ENCODE assay signal across 21 cellular contexts in the genomic region with DNA sequence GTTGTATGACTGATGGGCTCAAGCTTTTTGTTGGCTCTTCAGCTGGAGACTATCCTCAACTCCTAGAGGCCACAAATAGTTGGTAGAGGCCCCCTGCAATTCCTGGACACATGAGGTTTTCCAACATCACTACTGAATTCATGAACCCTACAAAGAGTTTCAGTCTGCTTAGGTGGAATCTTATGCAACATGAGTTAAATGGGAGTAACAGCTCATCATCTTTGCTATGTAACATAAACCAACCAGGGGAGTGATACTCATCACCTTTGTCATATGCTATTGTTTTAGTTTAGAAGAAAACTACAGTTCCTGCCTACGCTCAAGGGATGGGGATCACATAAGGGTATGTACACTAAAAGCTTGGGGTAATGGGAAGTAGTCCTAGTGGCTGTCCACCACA.
DNase-seq lines count a peak whose midpoint lies in the region; ATAC-seq, FAIRE-seq and TF ChIP-seq lines count a peak whose summit lies in the region.
"Had no signal": no experiment of that assay in that cellular context is flagged by ENCODE, and none has a peak within 500 bp of the region (broad histone marks: within the 10 kb centered on the region; RNA-seq: fewer than 3 reads in every experiment).

No MANE protein-coding gene starts in this region.

- H3K27ac Mint-ChIP-seq in MCF 10A (ENCODE audit: low read depth, unreplicated experiment) = no peak overlapping the region
- H3K27ac Mint-ChIP-seq: B cell; CD4-positive, CD25-positive, alpha-beta regulatory T cell; CD8-positive, alpha-beta T cell had no signal

- dilution Hi-C loops in mammary epithelial cell (cut with HindIII; ENCODE audit: low sequenced_read_pairs) = loop anchor here (5.0 kb wide), 1 partner anchor 67 kb away; no protein-coding TSS in a partner anchor
- dilution Hi-C loops in keratinocyte (cut with MboI; ENCODE audit: extremely low pct_ligation_motif_present, low sequenced_read_pairs) = no loop called here

- no peaks in the 10 kb centered on the region for H3K9me3 Mint-ChIP-seq in MCF 10A (ENCODE audit: unreplicated experiment)

- H3K4me3 ChIP-seq in mammary epithelial cell (replicated peaks in 1 of 3; ENCODE audit: insufficient read depth in 1 of 3, low read depth in 2 of 3, low read length in 3 of 3) (no peak overlapping the region), epithelial cell of esophagus (ENCODE audit: low read length) (no peak overlapping the region), keratinocyte (ENCODE audit: control insufficient read depth in 2 of 3, extremely low read depth in 1 of 3, insufficient read depth in 2 of 3, low read depth in 1 of 3, low read length in 3 of 3) (no peak overlapping the region), ascending aorta (no peak overlapping the region)
- H3K4me3 ChIP-seq: BLaER1, HAP-1 had no signal

- H3K9me3 ChIP-seq in mammary epithelial cell (replicated peaks; ENCODE audit: insufficient read depth, low read length) (peaks cover 11% of the 10 kb centered on the region), keratinocyte (ENCODE audit: control insufficient read depth, low read depth, low read length) (no peaks in the 10 kb centered on the region), ascending aorta (no peaks in the 10 kb centered on the region)
- H3K9me3 ChIP-seq: BLaER1, Caco-2, HAP-1 had no signal

- H3K79me2 ChIP-seq in mammary epithelial cell (ENCODE audit: insufficient read depth, low read length) = no peaks in the 10 kb centered on the region
- H3K79me2 ChIP-seq in keratinocyte (ENCODE audit: control insufficient read depth, insufficient read depth, low read length) = no peaks in the 10 kb centered on the region

- FAIRE-seq in keratinocyte (lab: Jason Lieb, UNC) = no peak
- FAIRE-seq: A204.1, G401.6, GM12892, H54 had no signal

- CTCF ChIA-PET in mammary epithelial cell (lab: Charles Lee; ENCODE audit: low non-redundant PET) (interaction anchor here (0.5 kb wide), 1 partner anchor 12 kb away, joined by 3 read pairs; no protein-coding TSS in a partner anchor), MCF 10A (lab: Yijun Ruan, JAX) (interaction anchor here (0.9 to 1.2 kb wide), 2 partner anchors 9 to 37 kb away, joined by 3 to 4 read pairs; no protein-coding TSS in a partner anchor)

- BruUV-seq in mammary epithelial cell (replicated peaks; lab: Mats Ljungman, UMichigan) (no TSS peak), MCF 10A (replicated peaks; lab: Mats Ljungman, UMichigan) (no TSS peak)

- peaks cover 45% of the 10 kb centered on the region for H3K4me1 ChIP-seq in mammary epithelial cell (ENCODE audit: insufficient read depth, low read length)
- H3K4me1 ChIP-seq in keratinocyte (ENCODE audit: control insufficient read depth, extremely low read depth, insufficient read depth, low read length) = peaks cover 23% of the 10 kb centered on the region
- H3K4me1 ChIP-seq in ascending aorta = no peaks in the 10 kb centered on the region
- H3K4me1 ChIP-seq: BLaER1, Caco-2, HAP-1 had no signal

- H3K4me3 Mint-ChIP-seq in MCF 10A (ENCODE audit: unreplicated experiment) = no peak overlapping the region
- H3K4me3 Mint-ChIP-seq: B cell; CD4-positive, CD25-positive, alpha-beta regulatory T cell; CD8-positive, alpha-beta T cell had no signal

- TF ChIP-seq CTCF in mammary epithelial cell (conservative IDR thresholded peaks at IDR 0.05 in 1 of 2, IDR thresholded peaks at IDR 0.05 in 1 of 2; ENCODE audit: extremely low read depth in 1 of 2, insufficient read depth in 1 of 2, low read depth in 1 of 2, low read length in 2 of 2) (no peak), MCF 10A (IDR thresholded peaks at IDR 0.05; ENCODE audit: unreplicated experiment) (no peak), epithelial cell of esophagus (IDR thresholded peaks at IDR 0.05; ENCODE audit: insufficient read depth, low read depth, low read length, missing control alignments) (no peak), keratinocyte (optimal IDR thresholded peaks at IDR 0.05 in 1 of 3, IDR thresholded peaks at IDR 0.05 in 1 of 3, conservative IDR thresholded peaks at IDR 0.05 in 1 of 3; ENCODE audit: extremely low read depth in 1 of 3, insufficient read depth in 2 of 3, low read length in 3 of 3) (no peak), ascending aorta (IDR thresholded peaks at IDR 0.05) (no peak)

- no peaks in the 10 kb centered on the region for H3K36me3 ChIP-seq in mammary epithelial cell (ENCODE audit: insufficient read depth, low read length)
- no peaks in the 10 kb centered on the region for H3K36me3 ChIP-seq in keratinocyte (ENCODE audit: control insufficient read depth in 2 of 2, extremely low read depth in 1 of 2, insufficient read depth in 2 of 2, low read length in 2 of 2)
- H3K36me3 ChIP-seq in ascending aorta = no peaks in the 10 kb centered on the region
- H3K36me3 ChIP-seq: BLaER1, HAP-1 had no signal

- intact Hi-C loops in mammary epithelial cell (cut with micrococcal nuclease) (loop anchor here (5.0 kb wide), 2 partner anchors 72 to 1537 kb away; no protein-coding TSS in a partner anchor), MCF 10A (cut with micrococcal nuclease) (no loop called here), ascending aorta (cut with DNase I) (no loop called here)

- no peaks in the 10 kb centered on the region for H3K27me3 Mint-ChIP-seq in MCF 10A (ENCODE audit: insufficient read depth, unreplicated experiment)
- H3K27me3 Mint-ChIP-seq: B cell; CD4-positive, CD25-positive, alpha-beta regulatory T cell had no signal

- 92% methylated on average over 1 of the region's 1 CpG for WGBS in mammary epithelial cell (ENCODE audit: low coverage, missing lambda C conversion rate)

- POLR2A ChIA-PET in MCF 10A (lab: Yijun Ruan, JAX) = interaction anchor here (1.1 to 2.0 kb wide), 2 partner anchors 9 to 10 kb away, joined by 4 to 12 read pairs; no protein-coding TSS in a partner anchor

- DNase-seq in mammary epithelial cell (peak; percentile 64), MCF 10A (ENCODE audit: unreplicated experiment) (no peak), epithelial cell of esophagus (ENCODE audit: low read depth) (peak; percentile 73), keratinocyte (ENCODE audit: low read depth, low spot score) (no peak), ascending aorta (ENCODE audit: low spot score in 2 of 2) (no peak)
- DNase-seq: Caco-2; CD4-positive, CD25-positive, alpha-beta regulatory T cell; CD8-positive, alpha-beta T cell; DMS153; DND-41; GOT3 had no signal

- H3K4me2 ChIP-seq in mammary epithelial cell (ENCODE audit: insufficient read depth, low read depth, low read length) (no peak overlapping the region), keratinocyte (ENCODE audit: control insufficient read depth, extremely low read depth, insufficient read depth, low read depth, low read length) (no peak overlapping the region)
- H3K4me2 ChIP-seq: BLaER1 had no signal

- H2AFZ ChIP-seq in mammary epithelial cell (ENCODE audit: low read depth, low read length) (no peak overlapping the region), keratinocyte (ENCODE audit: control insufficient read depth, low read length) (no peak overlapping the region)

- H3K27ac ChIP-seq in mammary epithelial cell (ENCODE audit: insufficient read depth, low read depth, low read length) = peak overlapping the region; percentile 100
- H3K27ac ChIP-seq in keratinocyte (ENCODE audit: control insufficient read depth, insufficient read depth, low read length) = peak overlapping the region; percentile 94
- no peak overlapping the region for H3K27ac ChIP-seq in ascending aorta
- H3K27ac ChIP-seq: 22Rv1, BLaER1, C4-2B had no signal

- H3K4me1 Mint-ChIP-seq in MCF 10A (ENCODE audit: insufficient read depth, unreplicated experiment) = peaks cover 7% of the 10 kb centered on the region
- H3K4me1 Mint-ChIP-seq: B cell; CD4-positive, CD25-positive, alpha-beta regulatory T cell had no signal

- H3K27me3 ChIP-seq in mammary epithelial cell (ENCODE audit: insufficient read depth, low read length) = no peaks in the 10 kb centered on the region
- no peaks in the 10 kb centered on the region for H3K27me3 ChIP-seq in keratinocyte (ENCODE audit: control insufficient read depth, extremely low read depth, insufficient read depth, low read length)
- no peaks in the 10 kb centered on the region for H3K27me3 ChIP-seq in ascending aorta
- H3K27me3 ChIP-seq: BLaER1 had no signal

- no peaks in the 10 kb centered on the region for H3K36me3 Mint-ChIP-seq in MCF 10A (ENCODE audit: insufficient read depth, unreplicated experiment)
- H3K36me3 Mint-ChIP-seq: CD4-positive, CD25-positive, alpha-beta regulatory T cell; CD8-positive, alpha-beta T cell had no signal

- no peak overlapping the region for H3K9ac ChIP-seq in mammary epithelial cell (ENCODE audit: insufficient read depth, low read length)
- no peak overlapping the region for H3K9ac ChIP-seq in keratinocyte (ENCODE audit: control insufficient read depth, extremely low read depth, insufficient read depth, low read length)
- H3K9ac ChIP-seq: BLaER1 had no signal

- no peaks in the 10 kb centered on the region for H3K9me1 ChIP-seq in keratinocyte (ENCODE audit: control insufficient read depth, extremely low read depth, insufficient read depth, low read length)

- in situ Hi-C loops in mammary epithelial cell (cut with MboI; ENCODE audit: low sequenced_read_pairs in 2 of 2) = no loop called here

- H4K20me1 ChIP-seq in mammary epithelial cell (ENCODE audit: insufficient read depth, low read length) (no peaks in the 10 kb centered on the region), keratinocyte (ENCODE audit: control insufficient read depth, extremely low read depth, insufficient read depth, low read length) (no peaks in the 10 kb centered on the region)
- H4K20me1 ChIP-seq: BLaER1 had no signal

- no peak for ATAC-seq in HG02981 (IDR thresholded peaks at IDR 0.05; ENCODE audit: unreplicated experiment)
- ATAC-seq: CD8-positive, alpha-beta T cell had no signal

Comparison
In these comparisons a context has a peak if more than half of its experiments do, and no peak if none do; other contexts are left out.
1. DNase-seq: peak in mammary epithelial cell (single experiment) and epithelial cell of esophagus (single experiment); none in MCF 10A (single experiment), keratinocyte (single experiment) and ascending aorta (0 of 2).
2. H3K27ac ChIP-seq: peak in mammary epithelial cell (single experiment) and keratinocyte (single experiment); none in ascending aorta (0 of 2).